In the genomic region with DNA sequence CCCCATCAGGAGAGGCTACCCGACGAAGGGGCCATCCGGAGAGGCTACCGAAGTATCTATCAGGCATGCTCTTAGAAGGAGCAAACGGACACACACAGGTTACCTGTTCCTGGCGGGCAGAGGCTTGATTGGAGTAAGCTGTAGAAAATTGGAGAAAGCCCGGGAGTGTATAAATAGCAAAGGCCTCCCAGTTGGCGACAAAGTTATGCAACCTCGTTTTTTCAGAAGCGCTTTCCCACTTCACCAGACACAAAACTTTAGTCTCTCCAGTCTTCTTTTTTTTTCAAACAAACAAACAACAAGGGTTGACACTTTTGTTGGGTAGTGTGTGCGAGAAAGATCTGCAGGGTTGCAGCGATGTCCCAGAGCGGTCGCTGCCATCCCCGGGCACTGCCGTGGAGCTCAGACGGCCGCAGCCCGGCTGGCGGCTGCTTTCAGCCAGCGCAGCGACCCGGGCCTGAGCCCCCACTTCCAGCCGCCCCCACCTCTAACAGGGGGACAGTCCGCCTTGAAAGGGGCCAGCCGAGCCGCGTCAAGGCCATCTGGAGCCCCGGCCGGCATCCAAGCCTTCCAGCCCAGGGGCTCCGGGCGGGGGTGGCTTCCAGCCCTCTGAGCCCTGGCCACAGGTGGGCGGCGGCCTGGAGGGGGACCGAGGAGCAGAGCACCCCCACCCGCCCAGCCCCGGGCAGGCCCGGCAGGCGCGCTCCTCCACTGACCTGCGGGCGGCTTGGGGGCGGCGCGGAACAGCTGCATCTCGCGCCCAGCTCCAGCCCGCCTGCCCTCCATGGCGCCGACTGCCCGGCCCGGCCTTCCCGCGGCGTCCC, we compare ENCODE assay signal across 8 cellular contexts. TPM values are rescaled to one million over a fixed set of nuclear protein-coding genes. Genes with fewer than 3 reads are reported as not detected.
DNase-seq lines count a peak whose midpoint lies in the region; ATAC-seq, FAIRE-seq and TF ChIP-seq lines count a peak whose summit lies in the region.

No MANE protein-coding gene starts in this region.

- no peak overlapping the region for H3K27ac Mint-ChIP-seq in osteocyte (ENCODE audit: unreplicated experiment)

- no peaks in the 10 kb centered on the region for H3K9me3 ChIP-seq in SJSA1 (replicated peaks)

- DNase-seq in BJ (ENCODE audit: low read depth) (no peak), SJSA1 (ENCODE audit: low read depth in 1 of 2, low spot score in 2 of 2) (no peak), fibroblast of mammary gland (ENCODE audit: low read depth) (no peak), osteocyte (ENCODE audit: extremely low spot score, unreplicated experiment) (no peak), RCC 7860 (ENCODE audit: low spot score) (no peak), RPMI8226 (no peak)

- CTCF ChIA-PET in BJ (lab: Yijun Ruan, JAX): interaction anchor here (1.4 kb wide), 1 partner anchor 57 kb away, joined by 4 read pairs; no protein-coding TSS in a partner anchor

- H3K4me3 ChIP-seq in BJ (ENCODE audit: low read depth, low read length) (peak overlapping the region; percentile 31), SJSA1 (peak overlapping the region; percentile 35), fibroblast of mammary gland (ENCODE audit: control insufficient read depth, low read depth, low read length) (peak overlapping the region; percentile 36)

- H3K27me3 Mint-ChIP-seq in osteocyte (ENCODE audit: unreplicated experiment): peaks cover 67% of the 10 kb centered on the region

- H3K4me1 ChIP-seq in SJSA1 (replicated peaks): peaks cover 7% of the 10 kb centered on the region

- TF ChIP-seq CTCF in BJ (IDR thresholded peaks at IDR 0.05; ENCODE audit: insufficient read depth, low read depth, low read length) (no peak), fibroblast of mammary gland (conservative IDR thresholded peaks at IDR 0.05; ENCODE audit: control insufficient read depth, insufficient read depth, low read depth, low read length) (no peak), osteocyte (IDR thresholded peaks at IDR 0.05) (no peak)

- no peak for FAIRE-seq in RCC 7860 (lab: Jason Lieb, UNC)

- no peak overlapping the region for H3K27ac ChIP-seq in SJSA1

- POLR2A ChIA-PET in BJ (lab: Charles Lee): interaction anchor here (0.5 kb wide), 1 partner anchor 229 kb away, joined by 4 read pairs; a partner anchor contains a TSS

- peaks cover 2% of the 10 kb centered on the region for H3K36me3 Mint-ChIP-seq in osteocyte (ENCODE audit: unreplicated experiment)

- H3K4me3 Mint-ChIP-seq in osteocyte (ENCODE audit: unreplicated experiment): peak overlapping the region; percentile 22

- H3K27me3 ChIP-seq in BJ (ENCODE audit: control insufficient read depth, insufficient read depth, low read length) (peaks cover 30% of the 10 kb centered on the region), SJSA1 (replicated peaks) (peaks cover 65% of the 10 kb centered on the region)

- H3K36me3 ChIP-seq in BJ (ENCODE audit: control insufficient read depth, insufficient read depth, low read length) (no peaks in the 10 kb centered on the region), SJSA1 (no peaks in the 10 kb centered on the region)

- no peaks in the 10 kb centered on the region for H3K9me3 Mint-ChIP-seq in osteocyte (ENCODE audit: unreplicated experiment)

- peaks cover 5% of the 10 kb centered on the region for H3K4me1 Mint-ChIP-seq in osteocyte (ENCODE audit: unreplicated experiment)

- peak; percentile 36 for ATAC-seq in GM18861 (IDR thresholded peaks at IDR 0.05; ENCODE audit: unreplicated experiment)
- peak; percentile 40 for ATAC-seq in HG03025 (IDR thresholded peaks at IDR 0.05; ENCODE audit: low FRiP score, unreplicated experiment)

RNA-seq across cellular contexts. Expression of a gene that starts 0.6 kb away (rescaled TPM):
- 0.20 and 0.27 TPM in 2 replicates for polyA plus RNA-seq in BJ (2011; rRNA removed)
- 0.05 TPM in 1 of 2 replicates, not detected in the other for polyA minus RNA-seq in BJ (2011; rRNA and poly(A)+ RNA removed)
- total RNA-seq in SJSA1 (2014; rRNA removed; shearing (Covaris generic)): 0.16 TPM in 1 of 2 replicates, not detected in the other
- 0.34 TPM in 1 of 2 replicates, not detected in the other for total RNA-seq in osteocyte

RNA-seq across cellular contexts. Expression of a gene that starts 50.8 kb away (rescaled TPM):
- 0.29 and 1.1 TPM in 2 replicates for polyA plus RNA-seq in BJ (2011; rRNA removed)
- 0.26 and 0.85 TPM in 2 replicates for polyA minus RNA-seq in BJ (2011; rRNA and poly(A)+ RNA removed)
- total RNA-seq in SJSA1 (2014; rRNA removed; shearing (Covaris generic)): 1.4 and 1.9 TPM in 2 replicates
- total RNA-seq in osteocyte: not detected in 2 replicates
